In the genomic region with DNA sequence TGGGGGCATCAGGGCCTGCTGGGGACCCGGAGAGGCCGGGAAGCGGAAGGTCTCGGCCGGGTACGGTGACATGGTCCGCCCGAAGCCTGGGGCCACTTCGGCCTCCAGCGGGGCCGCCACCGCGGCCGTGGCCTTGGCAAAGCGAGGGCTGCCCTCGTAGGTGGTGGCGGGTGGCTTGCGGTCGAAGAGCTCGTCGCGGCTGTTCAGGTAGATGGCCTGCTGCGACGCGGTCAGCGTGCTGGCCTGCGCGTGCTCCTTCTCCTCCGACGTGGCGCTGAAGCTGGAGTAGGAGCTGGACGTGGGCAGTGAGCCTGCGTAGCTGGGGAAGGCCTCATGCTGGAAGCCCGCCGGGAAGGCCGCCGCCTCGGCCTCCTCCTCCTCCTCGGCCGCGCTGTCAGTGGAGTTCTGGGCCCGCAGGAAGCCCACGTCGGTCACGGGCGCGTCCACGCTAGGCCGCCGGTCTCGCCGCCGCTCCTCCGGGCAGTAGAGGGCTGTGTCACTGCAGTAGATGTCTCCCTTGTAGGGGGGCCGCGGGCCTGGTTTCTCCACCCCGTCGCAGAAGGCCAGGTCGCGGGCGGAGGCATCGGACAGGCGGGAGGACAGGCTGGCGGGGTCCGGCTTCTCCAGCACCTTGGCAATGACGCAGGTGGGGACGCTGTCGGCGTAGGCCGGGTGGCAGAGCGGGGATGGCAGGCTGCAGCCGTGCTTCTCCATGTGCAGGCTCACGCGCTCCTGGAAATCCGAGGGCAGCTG, we compare ENCODE assay signal across 20 cellular contexts. TPM values are rescaled to one million over a fixed set of nuclear protein-coding genes. Genes with fewer than 3 reads are reported as not detected.
A peak's percentile ranks its signal among the peaks of the same experiment; 100 is the strongest.
DNase-seq lines count a peak whose midpoint lies in the region; ATAC-seq and TF ChIP-seq lines count a peak whose summit lies in the region.
"Had no signal": no experiment of that assay in that cellular context is flagged by ENCODE, and none has a peak within 500 bp of the region (broad histone marks: within the 10 kb centered on the region; RNA-seq: fewer than 3 reads in every experiment).

No MANE protein-coding gene starts in this region.

- H3K9me2 ChIP-seq in PC-3 (replicated peaks; ENCODE audit: low read length), result no peaks in the 10 kb centered on the region

- H3K4me3 Mint-ChIP-seq in activated CD4-positive, alpha-beta T cell treated with anti-CD3 and anti-CD28 coated beads for 36 hours, result no peak overlapping the region
- H3K4me3 Mint-ChIP-seq: activated B cell treated with CpG ODN at 0.5 μM for 24 hours; central memory CD8-positive, alpha-beta T cell; immature natural killer cell; nephron had no signal

- no TSS peak for BruUV-seq in PC-3 (replicated peaks; lab: Mats Ljungman, UMichigan)

- H4K20me1 ChIP-seq in PC-3 (ENCODE audit: low read length), result no peaks in the 10 kb centered on the region

- H3K4me1 ChIP-seq in RWPE2 (ENCODE audit: insufficient read depth, poor library complexity, severe bottlenecking), result no peaks in the 10 kb centered on the region
- peaks cover 3% of the 10 kb centered on the region; the same call in 1 of the 2 replicates for H3K4me1 ChIP-seq in PC-3 (ENCODE audit: insufficient read depth, low read length)
- H3K4me1 ChIP-seq in esophagus squamous epithelium, result peaks cover 0 to 6% (median 5%) of the 10 kb centered on the region in 3 donors

- H3K27ac ChIP-seq in RWPE2 (ENCODE audit: poor library complexity, severe bottlenecking) (no peak overlapping the region), PC-3 (ENCODE audit: low read length) (no peak overlapping the region), esophagus squamous epithelium (no peak overlapping the region)
- H3K27ac ChIP-seq: BLaER1 treated with 17β-estradiol and CSF1 and Interleukin-3, amounts not matched to agents 10 nM and 100 nM had no signal

- intact Hi-C loops in activated CD4-positive, alpha-beta T cell treated with anti-CD3 and anti-CD28 coated beads for 36 hours (cut with DNase I, micrococcal nuclease), result no loop called here
- intact Hi-C loops in sciatic nerve (cut with DNase I), result loop anchor here (10.0 kb wide), 2 partner anchors 106 to 1914 kb away; no protein-coding TSS in a partner anchor
- intact Hi-C loops in PC-3 (cut with micrococcal nuclease), result no loop called here
- intact Hi-C loops in esophagus squamous epithelium (cut with DNase I), result no loop called here

- no peak for TF ChIP-seq POLR2A in esophagus squamous epithelium (IDR thresholded peaks at IDR 0.05)

- H3K27ac Mint-ChIP-seq in activated CD4-positive, alpha-beta T cell treated with anti-CD3 and anti-CD28 coated beads for 36 hours, result no peak overlapping the region
- H3K27ac Mint-ChIP-seq: activated B cell treated with CpG ODN at 0.5 μM for 24 hours, immature natural killer cell, nephron had no signal

- peak; percentile 1 for DNase-seq in activated CD4-positive, alpha-beta T cell treated with anti-CD3 and anti-CD28 coated beads for 36 hours
- no peak for DNase-seq in activated CD4-positive, alpha-beta T cell treated with anti-CD3 and anti-CD28 coated beads, Interleukin-2, amount 50 U/mL, for 1 hour
- DNase-seq in RWPE2 (ENCODE audit: low spot score) (peak; percentile 77), islet precursor cell (peak; percentile 51), sciatic nerve (ENCODE audit: low spot score) (peak; percentile 66), PC-3 (no peak), esophagus squamous epithelium (lab: John Stamatoyannopoulos, UW) (no peak), G401 (ENCODE audit: low spot score) (no peak)
- DNase-seq: activated B cell treated with CpG ODN at 0.5 μM for 24 hours; activated CD8-positive, alpha-beta memory T cell treated with anti-CD3 and anti-CD28 coated beads for 24 hours; effector memory CD4-positive, alpha-beta T cell; GF-D8; immature natural killer cell; mesenchymal stem cell; NCI-H1092; NCI-H524; SHP77 treated with DMSO at 0.1 percent for 48 hours had no signal

- H3K36me3 Mint-ChIP-seq in activated CD4-positive, alpha-beta T cell treated with anti-CD3 and anti-CD28 coated beads for 36 hours (ENCODE audit: low read depth), result no peaks in the 10 kb centered on the region

- no peaks in the 10 kb centered on the region for H3F3A ChIP-seq in PC-3 (ENCODE audit: low read length, unreplicated experiment)

- H3K9me3 Mint-ChIP-seq in activated CD4-positive, alpha-beta T cell treated with anti-CD3 and anti-CD28 coated beads for 36 hours (ENCODE audit: low read depth), result no peaks in the 10 kb centered on the region
- H3K9me3 Mint-ChIP-seq: activated B cell treated with CpG ODN at 0.5 μM for 24 hours; central memory CD8-positive, alpha-beta T cell; immature natural killer cell; nephron had no signal

- ATAC-seq in activated CD4-positive, alpha-beta T cell treated with anti-CD3 and anti-CD28 coated beads for 36 hours, result no peak
- ATAC-seq in RWPE2 (ENCODE audit: low read depth) (no peak), sciatic nerve (no peak), PC-3 (no peak)

- TF ChIP-seq CTCF in RWPE2 (IDR thresholded peaks at IDR 0.05; ENCODE audit: poor library complexity, severe bottlenecking) (no peak), PC-3 (conservative IDR thresholded peaks at IDR 0.05; ENCODE audit: low read depth, low read length) (no peak), esophagus squamous epithelium (IDR thresholded peaks at IDR 0.05) (no peak)

- H3K4me1 Mint-ChIP-seq in activated CD4-positive, alpha-beta T cell treated with anti-CD3 and anti-CD28 coated beads for 36 hours, result peaks cover 4% of the 10 kb centered on the region
- H3K4me1 Mint-ChIP-seq: activated B cell treated with CpG ODN at 0.5 μM for 24 hours had no signal

- H3K9ac ChIP-seq in PC-3 (ENCODE audit: low read length), result no peak overlapping the region
- H3K9ac ChIP-seq: BLaER1 treated with 17β-estradiol and CSF1 and Interleukin-3, amounts not matched to agents 10 nM and 100 nM had no signal

- H3K36me3 ChIP-seq in RWPE2 (ENCODE audit: low read depth) (no peaks in the 10 kb centered on the region), PC-3 (ENCODE audit: low read depth, low read length) (no peaks in the 10 kb centered on the region), esophagus squamous epithelium (no peaks in the 10 kb centered on the region)
- H3K36me3 ChIP-seq: BLaER1 treated with 17β-estradiol and CSF1 and Interleukin-3, amounts not matched to agents 10 nM and 100 nM had no signal

- H3K27me3 ChIP-seq in RWPE2 (ENCODE audit: insufficient read depth, poor library complexity, severe bottlenecking) (no peaks in the 10 kb centered on the region), PC-3 (ENCODE audit: low read length) (no peaks in the 10 kb centered on the region), esophagus squamous epithelium (no peaks in the 10 kb centered on the region)

- WGBS in esophagus squamous epithelium, 2 donors, result 99 to 100% methylated on average over 2 to 15 of the region's 75 CpGs

- in situ Hi-C loops in G401 (cut with HindIII; ENCODE audit: low sequenced_read_pairs), result no loop called here

- no peak overlapping the region for H2AFZ ChIP-seq in PC-3 (ENCODE audit: low read length)

- H3K4me2 ChIP-seq in PC-3 (ENCODE audit: low read length), result no peak overlapping the region
- H3K4me2 ChIP-seq: BLaER1 treated with 17β-estradiol and CSF1 and Interleukin-3, amounts not matched to agents 10 nM and 100 nM had no signal

- H3K27me3 Mint-ChIP-seq in activated CD4-positive, alpha-beta T cell treated with anti-CD3 and anti-CD28 coated beads for 36 hours, result no peaks in the 10 kb centered on the region
- H3K27me3 Mint-ChIP-seq: central memory CD8-positive, alpha-beta T cell had no signal

- CTCF ChIA-PET in activated CD4-positive, alpha-beta T cell treated with anti-CD3 and anti-CD28 coated beads for 36 hours (lab: Charles Lee), result interaction anchor here (0.7 kb wide), 1 partner anchor 695 kb away, joined by 3 read pairs; no protein-coding TSS in a partner anchor
- CTCF ChIA-PET in PC-3 (lab: Charles Lee), result no interaction called here

- no peaks in the 10 kb centered on the region for H3K79me2 ChIP-seq in PC-3 (ENCODE audit: low read length)

- no peak overlapping the region for H3K4me3 ChIP-seq in RWPE2 (ENCODE audit: severe bottlenecking)
- no peak overlapping the region for H3K4me3 ChIP-seq in PC-3 (ENCODE audit: low read length)
- no peak overlapping the region for H3K4me3 ChIP-seq in esophagus squamous epithelium
- H3K4me3 ChIP-seq: BLaER1 treated with 17β-estradiol and CSF1 and Interleukin-3, amounts not matched to agents 10 nM and 100 nM had no signal

- POLR2A ChIA-PET in activated CD4-positive, alpha-beta T cell treated with anti-CD3 and anti-CD28 coated beads for 36 hours (lab: Charles Lee), result no interaction called here
- POLR2A ChIA-PET in PC-3 (lab: Charles Lee; ENCODE audit: unreplicated experiment), result no interaction called here

- no peaks in the 10 kb centered on the region for H3K9me3 ChIP-seq in RWPE2 (ENCODE audit: severe bottlenecking)
- H3K9me3 ChIP-seq in PC-3 (ENCODE audit: low read length), result no peaks in the 10 kb centered on the region
- H3K9me3 ChIP-seq in esophagus squamous epithelium, result no peaks in the 10 kb centered on the region
- H3K9me3 ChIP-seq: BLaER1 treated with 17β-estradiol and CSF1 and Interleukin-3, amounts not matched to agents 10 nM and 100 nM had no signal

RNA-seq across cellular contexts. Expression of a gene that starts 48.5 kb away (rescaled TPM):
- 1 to 10 TPM; 3.1 to 3.5 TPM for total RNA-seq in activated CD4-positive, alpha-beta T cell treated with anti-CD3 and anti-CD28 coated beads for 36 hours
- total RNA-seq in sciatic nerve (12.3 TPM), PC-3 (2014; rRNA removed) (3.5 and 3.8 TPM in 2 replicates), esophagus squamous epithelium (1 to 10 TPM in 1 of 4 donors, under 1 TPM in 2, not detected in 1; 0.47 to 1.5 (median 0.53) TPM)
- 0.31 and 1.3 TPM in 2 replicates for total RNA-seq in G401 (2014; rRNA removed; shearing (Covaris generic))
- total RNA-seq: activated B cell treated with CpG ODN at 0.5 μM for 24 hours had no signal

Comparison
In these comparisons a context has a peak if more than half of its experiments do, and no peak if none do; other contexts are left out.
1. DNase-seq: peak in activated CD4-positive, alpha-beta T cell treated with anti-CD3 and anti-CD28 coated beads for 36 hours (single experiment), RWPE2 (single experiment), islet precursor cell (single experiment) and sciatic nerve (single experiment); none in activated CD4-positive, alpha-beta T cell treated with anti-CD3 and anti-CD28 coated beads, Interleukin-2, amount 50 U/mL, for 1 hour (single experiment), PC-3 (single experiment), esophagus squamous epithelium (single experiment) and G401 (single experiment).